In genomic region chr3:50256978-50257890, GRCh38 we compare ENCODE assay signal across 8 cellular contexts. TPM values are rescaled to one million over a fixed set of nuclear protein-coding genes. Genes with fewer than 3 reads are reported as not detected.
A peak's percentile ranks its signal among the peaks of the same experiment; 100 is the strongest.
DNase-seq lines count a peak whose midpoint lies in the region; ATAC-seq, FAIRE-seq and TF ChIP-seq lines count a peak whose summit lies in the region.

No MANE protein-coding gene starts in this region.

- ATAC-seq in T-helper 17 cell (no peak), HG03159 (IDR thresholded peaks at IDR 0.05; ENCODE audit: unreplicated experiment) (no peak), HG02981 (IDR thresholded peaks at IDR 0.05; ENCODE audit: unreplicated experiment) (no peak)

- no peaks in the 10 kb centered on the region for H3K36me3 Mint-ChIP-seq in T-helper 17 cell (ENCODE audit: low read depth)

- no peak overlapping the region for H3K4me3 Mint-ChIP-seq in T-helper 17 cell

- DNase-seq in 8988T (peak; percentile 77), T-helper 17 cell (no peak), fibroblast of mammary gland (ENCODE audit: low read depth) (no peak), occipital lobe (lab: John Stamatoyannopoulos, UW) (no peak)
- DNase-seq in stimulated activated naive CD4-positive, alpha-beta T cell treated with Interleukin-2 at 50 U/mL for 16 hours (lab: John Stamatoyannopoulos, UW), result peak; percentile 33

- H3K27ac Mint-ChIP-seq in T-helper 17 cell, result peak overlapping the region; percentile 45

- H3K4me1 Mint-ChIP-seq in T-helper 17 cell, result peaks cover 7% of the 10 kb centered on the region

- H3K9me3 ChIP-seq in T-helper 17 cell (ENCODE audit: control insufficient read depth, low read length, poor library complexity, severe bottlenecking), result no peaks in the 10 kb centered on the region

- H3K4me3 ChIP-seq in fibroblast of mammary gland (ENCODE audit: control insufficient read depth, low read depth, low read length), result no peak overlapping the region

- TF ChIP-seq CTCF in fibroblast of mammary gland (conservative IDR thresholded peaks at IDR 0.05; ENCODE audit: control insufficient read depth, insufficient read depth, low read depth, low read length), result peak; percentile 60

- no peaks in the 10 kb centered on the region for H3K27me3 Mint-ChIP-seq in T-helper 17 cell

- FAIRE-seq in G401.6 (lab: Jason Lieb, UNC), result peak; percentile 60

RNA-seq across cellular contexts. Expression of gene SEMA3B, which starts 11.7 kb away (rescaled TPM):
- total RNA-seq in T-helper 17 cell, result 1 to 10 TPM; 1.7 to 1.8 TPM
- total RNA-seq in occipital lobe, result 2.3 TPM

RNA-seq across cellular contexts. Expression of gene GNAI2, which starts 21.2 kb away (rescaled TPM):
- 100 to 1,000 TPM; 266 to 288 TPM for total RNA-seq in T-helper 17 cell
- 84.5 TPM for total RNA-seq in occipital lobe

RNA-seq across cellular contexts. Expression of gene LSMEM2, which starts 21.7 kb away (rescaled TPM):
- total RNA-seq in T-helper 17 cell (not detected), occipital lobe (0.47 TPM)

RNA-seq across cellular contexts. Expression of gene IFRD2, which starts 35.0 kb away (rescaled TPM):
- total RNA-seq in T-helper 17 cell (10 to 100 TPM; 46.7 to 49.2 TPM), occipital lobe (15.1 TPM)

RNA-seq across cellular contexts. Expression of gene HYAL3, which starts 42.0 kb away (rescaled TPM):
- 1 to 10 TPM; 2.7 to 3.7 TPM for total RNA-seq in T-helper 17 cell
- 6.6 TPM for total RNA-seq in occipital lobe

Comparison
In these comparisons a context has a peak if more than half of its experiments do, and no peak if none do; other contexts are left out.
1. DNase-seq: peak in 8988T (single experiment) and stimulated activated naive CD4-positive, alpha-beta T cell treated with Interleukin-2 at 50 U/mL for 16 hours (single experiment); none in T-helper 17 cell (0 of 3), fibroblast of mammary gland (single experiment) and occipital lobe (single experiment).